In the genomic region with DNA sequence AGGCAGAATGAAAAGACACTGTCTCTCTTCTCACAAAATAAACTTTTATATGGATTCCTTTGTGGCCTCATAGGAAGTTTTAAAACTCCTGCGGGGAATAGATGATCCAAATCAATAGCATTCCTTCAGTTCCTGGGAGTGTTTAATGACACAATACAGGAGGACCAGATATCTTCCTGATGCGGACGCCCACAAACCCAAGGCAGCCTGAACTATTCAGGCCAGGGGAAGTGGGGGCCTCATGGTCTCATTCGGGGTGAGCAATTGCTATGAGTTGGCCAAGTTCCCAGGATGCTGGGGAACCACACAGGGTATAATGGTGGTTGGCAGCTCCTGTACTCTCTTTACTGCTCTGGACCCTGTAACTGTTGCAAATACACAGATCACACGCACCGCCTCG, we compare ENCODE assay signal across 1 cellular context.
TF ChIP-seq lines count a peak whose summit lies in the region.

No MANE protein-coding gene starts in this region.

TF ChIP-seq in IMR-90, 13 proteins besides CTCF, POLR2A, EP300 and RAD21:
- TF ChIP-seq MAZ (IDR thresholded peaks at IDR 0.05; ENCODE audit: borderline replicate concordance, low read depth, low read length) (no peak), MXI1 (IDR thresholded peaks at IDR 0.05; ENCODE audit: borderline replicate concordance, low read depth, low read length) (no peak), SMC3 (IDR thresholded peaks at IDR 0.05; ENCODE audit: low read depth, low read length) (no peak), CEBPB (IDR thresholded peaks at IDR 0.05; ENCODE audit: low read depth, low read length) (no peak), CHD1 (IDR thresholded peaks at IDR 0.05; ENCODE audit: low read depth, low read length) (no peak), FOS (IDR thresholded peaks at IDR 0.05; ENCODE audit: low read depth, low read length) (no peak), RCOR1 (IDR thresholded peaks at IDR 0.05; ENCODE audit: insufficient replicate concordance, low read length) (no peak), MAFK (IDR thresholded peaks at IDR 0.05; ENCODE audit: low read depth, low read length) (no peak), NFE2L2 (IDR thresholded peaks at IDR 0.05; ENCODE audit: low read depth, low read length) (no peak), RFX5 (IDR thresholded peaks at IDR 0.05; ENCODE audit: low read depth, low read length) (no peak), BHLHE40 (IDR thresholded peaks at IDR 0.05; ENCODE audit: low read depth, low read length) (no peak)
- TF ChIP-seq, protein P1, sequence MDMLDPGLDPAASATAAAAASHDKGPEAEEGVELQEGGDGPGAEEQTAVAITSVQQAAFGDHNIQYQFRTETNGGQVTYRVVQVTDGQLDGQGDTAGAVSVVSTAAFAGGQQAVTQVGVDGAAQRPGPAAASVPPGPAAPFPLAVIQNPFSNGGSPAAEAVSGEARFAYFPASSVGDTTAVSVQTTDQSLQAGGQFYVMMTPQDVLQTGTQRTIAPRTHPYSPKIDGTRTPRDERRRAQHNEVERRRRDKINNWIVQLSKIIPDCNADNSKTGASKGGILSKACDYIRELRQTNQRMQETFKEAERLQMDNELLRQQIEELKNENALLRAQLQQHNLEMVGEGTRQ (IDR thresholded peaks at IDR 0.05; ENCODE audit: low read depth, low read length), result no peak
- TF ChIP-seq, protein P2, sequence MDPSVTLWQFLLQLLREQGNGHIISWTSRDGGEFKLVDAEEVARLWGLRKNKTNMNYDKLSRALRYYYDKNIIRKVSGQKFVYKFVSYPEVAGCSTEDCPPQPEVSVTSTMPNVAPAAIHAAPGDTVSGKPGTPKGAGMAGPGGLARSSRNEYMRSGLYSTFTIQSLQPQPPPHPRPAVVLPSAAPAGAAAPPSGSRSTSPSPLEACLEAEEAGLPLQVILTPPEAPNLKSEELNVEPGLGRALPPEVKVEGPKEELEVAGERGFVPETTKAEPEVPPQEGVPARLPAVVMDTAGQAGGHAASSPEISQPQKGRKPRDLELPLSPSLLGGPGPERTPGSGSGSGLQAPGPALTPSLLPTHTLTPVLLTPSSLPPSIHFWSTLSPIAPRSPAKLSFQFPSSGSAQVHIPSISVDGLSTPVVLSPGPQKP (IDR thresholded peaks at IDR 0.05; ENCODE audit: borderline replicate concordance, low read depth, low read length), result no peak
